10 cellular contexts compared by ENCODE assay signal in the genomic region with DNA sequence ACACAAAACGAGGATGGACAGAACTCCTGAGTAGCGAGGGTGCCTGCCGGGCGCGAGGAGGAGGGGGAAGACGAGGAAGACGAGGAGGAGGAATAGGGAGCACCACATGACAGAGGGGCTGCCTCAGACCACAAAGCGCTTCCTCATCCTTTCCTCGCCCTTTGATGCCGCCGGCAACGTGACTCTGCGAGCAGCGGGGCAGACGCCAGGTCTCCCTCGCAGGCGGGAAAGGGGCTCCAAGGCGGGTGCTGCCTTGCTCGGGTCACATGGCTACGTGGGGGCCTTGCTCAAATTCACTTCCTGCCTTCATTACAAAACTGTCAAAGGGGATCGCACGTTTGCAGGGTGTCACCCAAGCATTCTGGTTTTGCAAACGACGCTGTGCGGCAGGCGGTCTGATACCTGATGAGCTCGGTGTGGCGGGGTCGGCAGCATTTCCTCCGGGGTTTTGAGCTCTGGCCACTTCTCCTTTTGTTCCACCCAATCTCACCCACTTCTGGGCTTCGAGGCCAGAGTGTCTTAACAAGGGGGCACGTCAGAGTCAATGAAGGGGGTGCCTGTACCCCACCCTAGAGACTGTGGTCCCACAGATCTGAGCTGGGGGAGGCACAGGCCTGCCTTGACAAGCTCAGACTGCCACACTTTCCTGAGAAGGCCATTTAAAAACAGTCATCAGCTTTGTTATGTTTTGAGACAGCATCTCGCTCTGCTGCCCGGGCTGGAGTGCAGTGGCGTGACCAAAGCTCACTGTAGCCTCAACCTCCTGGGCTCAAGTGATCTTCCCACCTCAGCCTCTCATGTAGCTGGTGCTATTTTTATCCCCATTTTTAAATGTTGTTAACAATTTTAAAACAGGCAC. TPM values are rescaled to one million over a fixed set of nuclear protein-coding genes. Genes with fewer than 3 reads are reported as not detected.
DNase-seq lines count a peak whose midpoint lies in the region; ATAC-seq and TF ChIP-seq lines count a peak whose summit lies in the region.
"Had no signal": no experiment of that assay in that cellular context is flagged by ENCODE, and none has a peak within 500 bp of the region (broad histone marks: within the 10 kb centered on the region; RNA-seq: fewer than 3 reads in every experiment).

No MANE protein-coding gene starts in this region.

- no peaks in the 10 kb centered on the region for H3K4me1 Mint-ChIP-seq in Caco-2 (ENCODE audit: low read depth, unreplicated experiment)

- H3K36me3 Mint-ChIP-seq in Caco-2 (ENCODE audit: insufficient read depth, unreplicated experiment), result peaks cover 59% of the 10 kb centered on the region

- peaks cover 71% of the 10 kb centered on the region for H3K36me3 ChIP-seq in DOHH2 (ENCODE audit: control insufficient read depth, low read length)
- H3K36me3 ChIP-seq in effector memory CD4-positive, alpha-beta T cell (ENCODE audit: control insufficient read depth, insufficient read depth, low read length), result peaks cover 24% of the 10 kb centered on the region
- peaks cover 47% of the 10 kb centered on the region for H3K36me3 ChIP-seq in thymus (ENCODE audit: control insufficient read depth, insufficient read depth)
- no peaks in the 10 kb centered on the region for H3K36me3 ChIP-seq in Caco-2 (ENCODE audit: control insufficient read depth, insufficient read depth, low read length)

- no peak overlapping the region for H3K27ac Mint-ChIP-seq in Caco-2 (ENCODE audit: unreplicated experiment)

- peak overlapping the region; percentile 86 for H3K27ac ChIP-seq in DOHH2 (ENCODE audit: low read depth, low read length)
- peak overlapping the region; percentile 62 for H3K27ac ChIP-seq in effector memory CD4-positive, alpha-beta T cell (ENCODE audit: insufficient read depth, low read length, poor library complexity, severe bottlenecking)
- peak overlapping the region; percentile 88 for H3K27ac ChIP-seq in thymus (ENCODE audit: low read depth)

- no peak overlapping the region for H3K4me3 Mint-ChIP-seq in Caco-2 (ENCODE audit: unreplicated experiment)

- no peaks in the 10 kb centered on the region for H3K9me2 ChIP-seq in DOHH2 (replicated peaks; ENCODE audit: control insufficient read depth, low read length)

- DNase-seq in T-helper 9 cell, result peak; percentile 58
- peak; percentile 39 to 63 (median 54) for DNase-seq in effector memory CD4-positive, alpha-beta T cell
- no peak for DNase-seq in iPS-NIHi7 (ENCODE audit: extremely low spot score)
- no peak for DNase-seq in Caco-2

- no peaks in the 10 kb centered on the region for H3K27me3 ChIP-seq in DOHH2 (ENCODE audit: control insufficient read depth, low read length)
- H3K27me3 ChIP-seq in effector memory CD4-positive, alpha-beta T cell (replicated peaks; ENCODE audit: control insufficient read depth, insufficient read depth, low read length, poor library complexity, severe bottlenecking), result no peaks in the 10 kb centered on the region
- H3K27me3 ChIP-seq in thymus (ENCODE audit: control insufficient read depth, insufficient read depth), result no peaks in the 10 kb centered on the region
- no peaks in the 10 kb centered on the region for H3K27me3 ChIP-seq in Caco-2 (replicated peaks; ENCODE audit: control insufficient read depth, insufficient read depth, low read length)

- TF ChIP-seq CTCF in DOHH2 (IDR thresholded peaks at IDR 0.05; ENCODE audit: low read depth, low read length, poor library complexity, severe bottlenecking) (no peak), Caco-2 (IDR thresholded peaks at IDR 0.05; ENCODE audit: insufficient read depth in 1 of 2, low read depth in 1 of 2, low read length in 1 of 2, severe bottlenecking in 1 of 2, unreplicated experiment in 1 of 2) (no peak)

- 8% methylated on average over 35 of the region's 35 CpGs for WGBS in thymus

- H3K4me3 ChIP-seq in DOHH2 (ENCODE audit: low read length) (peak overlapping the region; percentile 46), thymus (ENCODE audit: low read length) (peak overlapping the region; percentile 2), Caco-2 (ENCODE audit: low read depth, low read length) (no peak overlapping the region)
- H3K4me3 ChIP-seq in effector memory CD4-positive, alpha-beta T cell (ENCODE audit: insufficient read depth, low read depth, low read length, poor library complexity, severe bottlenecking), result no peak overlapping the region

- no peaks in the 10 kb centered on the region for H4K20me1 ChIP-seq in DOHH2 (ENCODE audit: control insufficient read depth, insufficient read depth, low read depth, low read length)

- H3K79me2 ChIP-seq in DOHH2 (ENCODE audit: control insufficient read depth, low read length), result peaks cover 22% of the 10 kb centered on the region

- BruUV-seq in Caco-2 (replicated peaks; lab: Mats Ljungman, UMichigan), result no TSS peak

- H3K9me3 Mint-ChIP-seq in Caco-2 (ENCODE audit: unreplicated experiment), result no peaks in the 10 kb centered on the region

- ATAC-seq in HG02840 (IDR thresholded peaks at IDR 0.05; ENCODE audit: low FRiP score, unreplicated experiment) (peak; percentile 64), GM18870 (IDR thresholded peaks at IDR 0.05; ENCODE audit: unreplicated experiment) (no peak)

- peak overlapping the region; percentile 67 for H3K4me2 ChIP-seq in DOHH2 (ENCODE audit: low read length)

- POLR2A ChIA-PET in Caco-2 (lab: Charles Lee), result no interaction called here

- CTCF ChIA-PET in Caco-2 (lab: Charles Lee), result no interaction called here

- no peaks in the 10 kb centered on the region for H3K9me3 ChIP-seq in DOHH2 (ENCODE audit: control insufficient read depth, insufficient read depth, low read length)
- H3K9me3 ChIP-seq in effector memory CD4-positive, alpha-beta T cell (ENCODE audit: control insufficient read depth, low read length), result no peaks in the 10 kb centered on the region
- no peaks in the 10 kb centered on the region for H3K9me3 ChIP-seq in thymus (ENCODE audit: control insufficient read depth)
- no peaks in the 10 kb centered on the region for H3K9me3 ChIP-seq in Caco-2

- peaks cover 37% of the 10 kb centered on the region for H3K4me1 ChIP-seq in DOHH2 (ENCODE audit: control insufficient read depth, low read length)
- peaks cover 33% of the 10 kb centered on the region for H3K4me1 ChIP-seq in effector memory CD4-positive, alpha-beta T cell (ENCODE audit: control insufficient read depth, insufficient read depth, low read length, poor library complexity, severe bottlenecking)
- peaks cover 39% of the 10 kb centered on the region for H3K4me1 ChIP-seq in thymus (ENCODE audit: control insufficient read depth, insufficient read depth, low read length)
- H3K4me1 ChIP-seq in Caco-2, result no peaks in the 10 kb centered on the region

- H3F3A ChIP-seq in DOHH2 (ENCODE audit: control insufficient read depth, insufficient read depth), result peaks cover 17% of the 10 kb centered on the region

- H3K27me3 Mint-ChIP-seq in Caco-2 (ENCODE audit: insufficient read depth, unreplicated experiment), result no peaks in the 10 kb centered on the region

- intact Hi-C loops in Caco-2 (cut with micrococcal nuclease; ENCODE audit: unreplicated experiment), result no loop called here

RNA-seq across cellular contexts. Expression of a gene that starts 14.9 kb away (rescaled TPM):
- polyA plus RNA-seq in thymus, result 144 TPM
- 149 and 163 TPM in 2 replicates for total RNA-seq in Caco-2 (2022)

RNA-seq across cellular contexts. Expression of a gene that starts 42.3 kb away (rescaled TPM):
- polyA plus RNA-seq in thymus, result 9.4 TPM
- 11.9 and 14.7 TPM in 2 replicates for total RNA-seq in Caco-2 (2022)

RNA-seq across cellular contexts. Expression of a gene that starts 44.4 kb away (rescaled TPM):
- 2.0 TPM for polyA plus RNA-seq in thymus
- total RNA-seq in Caco-2 (2022), result 1.1 and 2.3 TPM in 2 replicates
- total RNA-seq: activated CD8-positive, alpha-beta memory T cell treated with anti-CD3 and anti-CD28 coated beads for 36 hours; lung microvascular endothelial cell had no signal

Comparison
In these comparisons a context has a peak if more than half of its experiments do, and no peak if none do; other contexts are left out.
1. H3K4me3 ChIP-seq: peak in DOHH2 (single experiment) and thymus (single experiment); none in effector memory CD4-positive, alpha-beta T cell (single experiment) and Caco-2 (single experiment).
2. DNase-seq: peak in T-helper 9 cell (single experiment) and effector memory CD4-positive, alpha-beta T cell (3 of 3); none in iPS-NIHi7 (single experiment) and Caco-2 (0 of 2).
3. Peak in every context shown above with its lines, with median percentiles within 50 percentile points of each other: H3K27ac ChIP-seq.